In genomic region chr10:68559872-68560200, GRCh38 we compare ENCODE assay signal across 1 cellular context.
TF ChIP-seq lines count a peak whose summit lies in the region.

No MANE protein-coding gene starts in this region.

TF ChIP-seq in K562, 482 proteins besides CTCF, POLR2A, EP300 and RAD21:
- TF ChIP-seq ETV6 (IDR thresholded peaks at IDR 0.05; ENCODE audit: borderline replicate concordance in 1 of 2, low read depth in 2 of 2, low read length in 1 of 2) (0 out of 4 replicates have a peak, but pooled peaks of 1 of the 2 experiments have one; percentile 5), ETV6 (CRISPR knock-in tag; IDR thresholded peaks at IDR 0.05; ENCODE audit: borderline replicate concordance) (no peak), MAFK (IDR thresholded peaks at IDR 0.05; ENCODE audit: low read length) (no peak), CEBPB (tag; IDR thresholded peaks at IDR 0.05) (peak; percentile 96), ARNT (IDR thresholded peaks at IDR 0.05) (peak in 1 of 2 experiments; percentile 40; a peak in 1 of 4 replicates), IFI16 (CRISPR knock-in tag; IDR thresholded peaks at IDR 0.05) (no peak), TRIM24 (IDR thresholded peaks at IDR 0.05) (peak; percentile 16 to 43; a peak in 2 of 4 replicates), HOXB6 (CRISPR knock-in tag; IDR thresholded peaks at IDR 0.05; ENCODE audit: borderline replicate concordance) (no peak), TAF15 (IDR thresholded peaks at IDR 0.05; ENCODE audit: low read depth, low read length) (no peak), POLR2H (tag; IDR thresholded peaks at IDR 0.05; ENCODE audit: low read depth) (0 out of 2 replicates have a peak, but pooled peaks have one; percentile 31), L3MBTL2 (IDR thresholded peaks at IDR 0.05) (0 out of 2 replicates have a peak, but pooled peaks have one; percentile 51), CEBPG (CRISPR knock-in tag; IDR thresholded peaks at IDR 0.05) (peak; percentile 78), CEBPG (tag; conservative IDR thresholded peaks at IDR 0.05 in 1 of 2, IDR thresholded peaks at IDR 0.05 in 1 of 2) (peak; percentile 79 to 92), DPF2 (IDR thresholded peaks at IDR 0.05) (peak; percentile 76), ELK3 (CRISPR knock-in tag; IDR thresholded peaks at IDR 0.05) (0 out of 2 replicates have a peak, but pooled peaks have one; percentile 12), NCOA1 (IDR thresholded peaks at IDR 0.05; ENCODE audit: low read depth) (peak; percentile 47; the same call in 1 of the 2 replicates), NR2C1 (IDR thresholded peaks at IDR 0.05) (no peak), NR2C1 (tag; IDR thresholded peaks at IDR 0.05) (peak; percentile 22; the same call in 1 of the 2 replicates), FOXK2 (conservative IDR thresholded peaks at IDR 0.05 in 1 of 2, IDR thresholded peaks at IDR 0.05 in 1 of 2; ENCODE audit: low read depth in 2 of 2) (peak; percentile 80; a peak in 3 of 4 replicates), BRD9 (IDR thresholded peaks at IDR 0.05; ENCODE audit: low read depth, partially characterized antibody) (peak; percentile 53), CHAMP1 (IDR thresholded peaks at IDR 0.05) (no peak), MXD1 (CRISPR knock-in tag; IDR thresholded peaks at IDR 0.05; ENCODE audit: borderline replicate concordance, poor library complexity, severe bottlenecking) (no peak), NFATC3 (IDR thresholded peaks at IDR 0.05) (0 out of 2 replicates have a peak, but pooled peaks have one; percentile 48), FOSL1 (tag; conservative IDR thresholded peaks at IDR 0.05) (0 out of 2 replicates have a peak, but pooled peaks have one; percentile 0), ZNF263 (CRISPR knock-in tag; IDR thresholded peaks at IDR 0.05; ENCODE audit: borderline replicate concordance) (no peak), ATF1 (CRISPR knock-in tag; IDR thresholded peaks at IDR 0.05) (no peak), ATF1 (tag; IDR thresholded peaks at IDR 0.05) (peak; percentile 58; the same call in 1 of the 2 replicates), ILK (tag; IDR thresholded peaks at IDR 0.05; ENCODE audit: borderline replicate concordance, low read depth) (no peak), UBTF (IDR thresholded peaks at IDR 0.05; ENCODE audit: borderline replicate concordance in 1 of 2, low read depth in 2 of 2, low read length in 2 of 2) (peak in 1 of 2 experiments; percentile 4; a peak in 1 of 4 replicates), ATF3 (IDR thresholded peaks at IDR 0.05) (peak; percentile 58), ATF3 (CRISPR knock-in tag; conservative IDR thresholded peaks at IDR 0.05) (no peak), DEAF1 (CRISPR knock-in tag; IDR thresholded peaks at IDR 0.05) (0 out of 2 replicates have a peak, but pooled peaks have one; percentile 4), TAL1 (IDR thresholded peaks at IDR 0.05) (0 out of 2 replicates have a peak, but pooled peaks have one; percentile 8), CREB3L1 (IDR thresholded peaks at IDR 0.05; ENCODE audit: borderline replicate concordance, low read depth) (0 out of 2 replicates have a peak, but pooled peaks have one; percentile 88)
TF ChIP-seq in K562: peak in this region for 21.
